13 cellular contexts compared by ENCODE assay signal in genomic region chr6:140079328-140079727, GRCh38.
A peak's percentile ranks its signal among the peaks of the same experiment; 100 is the strongest.
DNase-seq lines count a peak whose midpoint lies in the region; ATAC-seq, FAIRE-seq and TF ChIP-seq lines count a peak whose summit lies in the region.
"Had no signal": no experiment of that assay in that cellular context is flagged by ENCODE, and none has a peak within 500 bp of the region (broad histone marks: within the 10 kb centered on the region; RNA-seq: fewer than 3 reads in every experiment).

No MANE protein-coding gene starts in this region.

- H3K27me3 Mint-ChIP-seq in effector memory CD8-positive, alpha-beta T cell = peaks cover 7 to 8% of the 10 kb centered on the region in 2 donors
- H3K27me3 Mint-ChIP-seq in T-cell = peaks cover 6 to 13% of the 10 kb centered on the region in 2 donors

- H3K4me1 ChIP-seq in endothelial cell of umbilical vein (ENCODE audit: control insufficient read depth, extremely low read depth, insufficient read depth, low read length) = peaks cover 15% of the 10 kb centered on the region
- peaks cover 2% of the 10 kb centered on the region for H3K4me1 ChIP-seq in mesenchymal stem cell (ENCODE audit: control insufficient read depth, insufficient read depth, low read depth, low read length)
- peaks cover 0 to 39% (median 23%) of the 10 kb centered on the region in 5 donors for H3K4me1 ChIP-seq in subcutaneous abdominal adipose tissue (ENCODE audit: control insufficient read depth in 5 of 5, insufficient read depth in 5 of 5, low read length in 5 of 5)

- H3K4ac ChIP-seq in mesenchymal stem cell (ENCODE audit: low read depth in 1 of 2, low read length in 2 of 2) = peak overlapping the region; percentile 22 to 57

- no peak overlapping the region for H3K27ac ChIP-seq in endothelial cell of umbilical vein (ENCODE audit: insufficient read depth, low read depth, low read length)
- H3K27ac ChIP-seq in mesenchymal stem cell (ENCODE audit: low read length, poor library complexity, severe bottlenecking) = peak overlapping the region; percentile 46
- H3K27ac ChIP-seq in subcutaneous abdominal adipose tissue (ENCODE audit: low read depth, low read length) = peak overlapping the region; percentile 76
- H3K27ac ChIP-seq: C4-2B, HL-60 had no signal

- no peaks in the 10 kb centered on the region for H3K79me1 ChIP-seq in mesenchymal stem cell (replicated peaks; ENCODE audit: low read length, poor library complexity, severe bottlenecking)

- peak overlapping the region; percentile 32 to 65 for H2BK12ac ChIP-seq in mesenchymal stem cell (ENCODE audit: low read length in 2 of 2)

- no peaks in the 10 kb centered on the region for H3K9me3 Mint-ChIP-seq in effector memory CD8-positive, alpha-beta T cell
- H3K9me3 Mint-ChIP-seq in T-cell = no peaks in the 10 kb centered on the region

- H3K4me3 ChIP-seq in endothelial cell of umbilical vein (replicated peaks in 1 of 3; ENCODE audit: insufficient read depth in 1 of 3, low read depth in 1 of 3, low read length in 3 of 3) (no peak overlapping the region), mesenchymal stem cell (ENCODE audit: insufficient read depth in 1 of 2, low read depth in 1 of 2, low read length in 2 of 2) (no peak overlapping the region), subcutaneous abdominal adipose tissue (ENCODE audit: low read depth in 1 of 5, low read length in 5 of 5) (no peak overlapping the region)
- H3K4me3 ChIP-seq: esophagus squamous epithelium had no signal

- no peak overlapping the region for H3K4me2 ChIP-seq in endothelial cell of umbilical vein (ENCODE audit: insufficient read depth, low read length)
- no peak overlapping the region for H3K4me2 ChIP-seq in mesenchymal stem cell (ENCODE audit: low read length, poor library complexity, severe bottlenecking)

- H2BK15ac ChIP-seq in mesenchymal stem cell (ENCODE audit: low read depth, poor library complexity, severe bottlenecking) = no peak overlapping the region

- dilution Hi-C loops in endothelial cell of umbilical vein (cut with MboI; ENCODE audit: extremely low pct_ligation_motif_present, low sequenced_read_pairs) = no loop called here

- H3K4me3 Mint-ChIP-seq in effector memory CD8-positive, alpha-beta T cell = no peak overlapping the region
- H3K4me3 Mint-ChIP-seq in T-cell = no peak overlapping the region

- FAIRE-seq in endothelial cell of umbilical vein (lab: Jason Lieb, UNC) = no peak

- H2AFZ ChIP-seq in endothelial cell of umbilical vein (ENCODE audit: low read depth, low read length) (no peak overlapping the region), mesenchymal stem cell (ENCODE audit: low read depth, low read length) (no peak overlapping the region)

- H3K36me3 ChIP-seq in endothelial cell of umbilical vein (ENCODE audit: control insufficient read depth in 2 of 2, extremely low read depth in 1 of 2, insufficient read depth in 2 of 2, low read length in 2 of 2) (no peaks in the 10 kb centered on the region), mesenchymal stem cell (ENCODE audit: control insufficient read depth in 1 of 2, insufficient read depth in 2 of 2, low read depth in 1 of 2, low read length in 2 of 2) (no peaks in the 10 kb centered on the region), subcutaneous abdominal adipose tissue (ENCODE audit: control insufficient read depth in 5 of 5, insufficient read depth in 5 of 5, low read length in 5 of 5) (no peaks in the 10 kb centered on the region)
- H3K36me3 ChIP-seq: esophagus squamous epithelium had no signal

- no peaks in the 10 kb centered on the region for H3K79me2 ChIP-seq in endothelial cell of umbilical vein (ENCODE audit: control insufficient read depth, insufficient read depth, low read length)

- POLR2A ChIA-PET in endothelial cell of umbilical vein (lab: Charles Lee) = no interaction called here
- POLR2A ChIA-PET in T-cell (lab: Charles Lee) = no interaction called here

- H4K20me1 ChIP-seq in endothelial cell of umbilical vein (replicated peaks; ENCODE audit: control insufficient read depth, extremely low read depth, insufficient read depth, low read length) = no peaks in the 10 kb centered on the region

- no peaks in the 10 kb centered on the region for H3K9me3 ChIP-seq in endothelial cell of umbilical vein (replicated peaks; ENCODE audit: control insufficient read depth, insufficient read depth, low read length)
- no peaks in the 10 kb centered on the region for H3K9me3 ChIP-seq in mesenchymal stem cell (ENCODE audit: control insufficient read depth, low read length)
- no peaks in the 10 kb centered on the region for H3K9me3 ChIP-seq in subcutaneous abdominal adipose tissue (ENCODE audit: control insufficient read depth in 5 of 5, low read length in 5 of 5)
- H3K9me3 ChIP-seq: esophagus squamous epithelium had no signal

- H2BK120ac ChIP-seq in mesenchymal stem cell (ENCODE audit: low read depth, low read length) = no peak overlapping the region

- H3K27me3 ChIP-seq in endothelial cell of umbilical vein (ENCODE audit: control insufficient read depth in 2 of 2, insufficient read depth in 2 of 2, low read length in 2 of 2) (no peaks in the 10 kb centered on the region), mesenchymal stem cell (ENCODE audit: control insufficient read depth in 1 of 2, insufficient read depth in 1 of 2, low read length in 2 of 2) (no peaks in the 10 kb centered on the region), subcutaneous abdominal adipose tissue (ENCODE audit: control insufficient read depth in 5 of 5, insufficient read depth in 4 of 5, low read length in 5 of 5) (no peaks in the 10 kb centered on the region)
- H3K27me3 ChIP-seq: esophagus squamous epithelium had no signal

- H3K23ac ChIP-seq in mesenchymal stem cell (ENCODE audit: low read length in 2 of 2) = no peak overlapping the region

- H3K18ac ChIP-seq in mesenchymal stem cell (ENCODE audit: low read depth in 1 of 2, low read length in 2 of 2) = peak overlapping the region; percentile 23 to 63

- no peak overlapping the region for H2BK5ac ChIP-seq in mesenchymal stem cell (ENCODE audit: low read depth, low read length, poor library complexity, severe bottlenecking)

- no peak overlapping the region for H3K14ac ChIP-seq in mesenchymal stem cell (ENCODE audit: low read length in 2 of 2)

- H3K36me3 Mint-ChIP-seq in effector memory CD8-positive, alpha-beta T cell (ENCODE audit: insufficient read depth) = no peaks in the 10 kb centered on the region
- H3K36me3 Mint-ChIP-seq in T-cell = no peaks in the 10 kb centered on the region

- H3K9me1 ChIP-seq in endothelial cell of umbilical vein (replicated peaks; ENCODE audit: control insufficient read depth, extremely low read depth, insufficient read depth, low read length) = no peaks in the 10 kb centered on the region

- DNase-seq in M059J (ENCODE audit: low read depth) (peak; percentile 45), endothelial cell of umbilical vein (ENCODE audit: low read depth, low spot score) (peak; percentile 30), mesenchymal stem cell (peak; percentile 81), iPS-NIHi11 (ENCODE audit: low spot score) (no peak), NCI-H526 treated with DMSO at 0.1 percent for 48 hours (lab: John Stamatoyannopoulos, UW) (no peak), T-cell (no peak)
- DNase-seq in effector memory CD8-positive, alpha-beta T cell = no peak
- DNase-seq: activated CD4-positive, CD25-positive, alpha-beta regulatory T cell treated with anti-CD3 and anti-CD28 coated beads, Interleukin-2, amount 50 U/mL, for 72 hours; activated T-cell treated with anti-CD3 and anti-CD28 coated beads, Interleukin-2, amount 50 U/mL, for 48 hours; esophagus squamous epithelium had no signal

- BruUV-seq in endothelial cell of umbilical vein (replicated peaks; lab: Mats Ljungman, UMichigan) = no TSS peak

- peak overlapping the region; percentile 36 for H4K91ac ChIP-seq in mesenchymal stem cell (ENCODE audit: low read length)

- H4K8ac ChIP-seq in mesenchymal stem cell (ENCODE audit: low read length) = peak overlapping the region; percentile 92

- ATAC-seq in effector memory CD8-positive, alpha-beta T cell (replicated peaks) = no peak
- ATAC-seq in T-cell (replicated peaks in 1 of 4) = no peak

- WGBS in mesenchymal stem cell = 74% methylated on average over 5 of the region's 5 CpGs

- no peak overlapping the region for H2AK5ac ChIP-seq in mesenchymal stem cell (ENCODE audit: low read length, severe bottlenecking)

- CTCF ChIA-PET in endothelial cell of umbilical vein (lab: Charles Lee) = interaction anchor here (1.0 to 1.8 kb wide), 5 partner anchors 9 to 710 kb away, joined by 3 to 5 read pairs (median 4); partner anchors contain the start of gene CITED2
- CTCF ChIA-PET in T-cell (lab: Charles Lee) = no interaction called here

- no peak for TF ChIP-seq POLR2A in endothelial cell of umbilical vein (IDR thresholded peaks at IDR 0.05; ENCODE audit: low read depth, low read length)

- no peak for TF ChIP-seq CTCF in endothelial cell of umbilical vein (IDR thresholded peaks at IDR 0.05; ENCODE audit: extremely low read depth in 1 of 2, insufficient read depth in 1 of 2, low read depth in 1 of 2, low read length in 2 of 2)

- no peaks in the 10 kb centered on the region for H3K4me1 Mint-ChIP-seq in effector memory CD8-positive, alpha-beta T cell (ENCODE audit: low read depth in 2 of 2)
- H3K4me1 Mint-ChIP-seq in T-cell = no peaks in the 10 kb centered on the region

- no peak overlapping the region for H3K27ac Mint-ChIP-seq in effector memory CD8-positive, alpha-beta T cell
- H3K27ac Mint-ChIP-seq in T-cell = no peak overlapping the region

- H3K9ac ChIP-seq in endothelial cell of umbilical vein (replicated peaks; ENCODE audit: extremely low read depth, insufficient read depth, low read length) = no peak overlapping the region
- H3K9ac ChIP-seq in mesenchymal stem cell (ENCODE audit: low read length) = peak overlapping the region; percentile 66
- H3K9ac ChIP-seq in subcutaneous abdominal adipose tissue (ENCODE audit: low read length in 5 of 5) = no peak overlapping the region

- intact Hi-C loops in endothelial cell of umbilical vein (cut with micrococcal nuclease) = loop anchor here (5.0 kb wide), 1 partner anchor 268 kb away; no protein-coding TSS in a partner anchor

TF ChIP-seq in endothelial cell of umbilical vein, 7 proteins besides CTCF, POLR2A, EP300 and RAD21:
- TF ChIP-seq POLR2AphosphoS5 (IDR thresholded peaks at IDR 0.05; ENCODE audit: insufficient read depth, low read depth, low read length) = no peak
- no peak for TF ChIP-seq JUN (IDR thresholded peaks at IDR 0.05; ENCODE audit: borderline replicate concordance, insufficient read depth, insufficient read length, low read depth)
- no peak for TF ChIP-seq MYC (IDR thresholded peaks at IDR 0.05; ENCODE audit: low read depth, low read length)
- TF ChIP-seq EZH2 (IDR thresholded peaks at IDR 0.05; ENCODE audit: borderline replicate concordance, low read depth, low read length, severe bottlenecking) = no peak
- TF ChIP-seq MAX (IDR thresholded peaks at IDR 0.05; ENCODE audit: insufficient read depth, insufficient read length) = no peak
- no peak for TF ChIP-seq GATA2 (IDR thresholded peaks at IDR 0.05; ENCODE audit: insufficient read depth, insufficient read length, low read depth, low read length)

Comparison
In these comparisons a context has a peak if more than half of its experiments do, and no peak if none do; other contexts are left out.
1. DNase-seq: peak in M059J (single experiment), endothelial cell of umbilical vein (single experiment) and mesenchymal stem cell (single experiment); none in iPS-NIHi11 (single experiment), effector memory CD8-positive, alpha-beta T cell (0 of 3), NCI-H526 treated with DMSO at 0.1 percent for 48 hours (single experiment) and T-cell (0 of 34).